Comparison of ENCODE assay signal across 1 cellular context in the genomic region with DNA sequence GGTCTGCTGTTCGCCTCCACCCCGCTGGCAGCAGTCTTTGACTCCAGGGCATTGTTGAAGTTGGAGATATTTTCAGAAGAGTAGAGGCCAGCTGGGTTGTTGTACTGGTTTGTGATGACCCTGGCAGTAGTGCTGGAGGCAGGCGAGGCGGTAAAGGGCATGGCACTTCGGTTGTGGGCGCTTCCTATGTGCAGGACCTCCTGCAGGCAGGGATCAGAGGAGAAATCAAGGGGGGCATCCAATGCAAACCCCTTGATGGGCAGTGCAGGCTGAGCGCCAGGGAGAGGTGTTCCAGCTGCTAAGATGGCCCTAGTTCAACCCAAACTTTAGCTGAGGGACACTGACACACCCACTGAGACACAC.
TF ChIP-seq lines count a peak whose summit lies in the region.

No MANE protein-coding gene starts in this region.

TF ChIP-seq in GM23338, 12 proteins besides CTCF, POLR2A, EP300 and RAD21 (continued from another document):
- TF ChIP-seq, protein P1, sequence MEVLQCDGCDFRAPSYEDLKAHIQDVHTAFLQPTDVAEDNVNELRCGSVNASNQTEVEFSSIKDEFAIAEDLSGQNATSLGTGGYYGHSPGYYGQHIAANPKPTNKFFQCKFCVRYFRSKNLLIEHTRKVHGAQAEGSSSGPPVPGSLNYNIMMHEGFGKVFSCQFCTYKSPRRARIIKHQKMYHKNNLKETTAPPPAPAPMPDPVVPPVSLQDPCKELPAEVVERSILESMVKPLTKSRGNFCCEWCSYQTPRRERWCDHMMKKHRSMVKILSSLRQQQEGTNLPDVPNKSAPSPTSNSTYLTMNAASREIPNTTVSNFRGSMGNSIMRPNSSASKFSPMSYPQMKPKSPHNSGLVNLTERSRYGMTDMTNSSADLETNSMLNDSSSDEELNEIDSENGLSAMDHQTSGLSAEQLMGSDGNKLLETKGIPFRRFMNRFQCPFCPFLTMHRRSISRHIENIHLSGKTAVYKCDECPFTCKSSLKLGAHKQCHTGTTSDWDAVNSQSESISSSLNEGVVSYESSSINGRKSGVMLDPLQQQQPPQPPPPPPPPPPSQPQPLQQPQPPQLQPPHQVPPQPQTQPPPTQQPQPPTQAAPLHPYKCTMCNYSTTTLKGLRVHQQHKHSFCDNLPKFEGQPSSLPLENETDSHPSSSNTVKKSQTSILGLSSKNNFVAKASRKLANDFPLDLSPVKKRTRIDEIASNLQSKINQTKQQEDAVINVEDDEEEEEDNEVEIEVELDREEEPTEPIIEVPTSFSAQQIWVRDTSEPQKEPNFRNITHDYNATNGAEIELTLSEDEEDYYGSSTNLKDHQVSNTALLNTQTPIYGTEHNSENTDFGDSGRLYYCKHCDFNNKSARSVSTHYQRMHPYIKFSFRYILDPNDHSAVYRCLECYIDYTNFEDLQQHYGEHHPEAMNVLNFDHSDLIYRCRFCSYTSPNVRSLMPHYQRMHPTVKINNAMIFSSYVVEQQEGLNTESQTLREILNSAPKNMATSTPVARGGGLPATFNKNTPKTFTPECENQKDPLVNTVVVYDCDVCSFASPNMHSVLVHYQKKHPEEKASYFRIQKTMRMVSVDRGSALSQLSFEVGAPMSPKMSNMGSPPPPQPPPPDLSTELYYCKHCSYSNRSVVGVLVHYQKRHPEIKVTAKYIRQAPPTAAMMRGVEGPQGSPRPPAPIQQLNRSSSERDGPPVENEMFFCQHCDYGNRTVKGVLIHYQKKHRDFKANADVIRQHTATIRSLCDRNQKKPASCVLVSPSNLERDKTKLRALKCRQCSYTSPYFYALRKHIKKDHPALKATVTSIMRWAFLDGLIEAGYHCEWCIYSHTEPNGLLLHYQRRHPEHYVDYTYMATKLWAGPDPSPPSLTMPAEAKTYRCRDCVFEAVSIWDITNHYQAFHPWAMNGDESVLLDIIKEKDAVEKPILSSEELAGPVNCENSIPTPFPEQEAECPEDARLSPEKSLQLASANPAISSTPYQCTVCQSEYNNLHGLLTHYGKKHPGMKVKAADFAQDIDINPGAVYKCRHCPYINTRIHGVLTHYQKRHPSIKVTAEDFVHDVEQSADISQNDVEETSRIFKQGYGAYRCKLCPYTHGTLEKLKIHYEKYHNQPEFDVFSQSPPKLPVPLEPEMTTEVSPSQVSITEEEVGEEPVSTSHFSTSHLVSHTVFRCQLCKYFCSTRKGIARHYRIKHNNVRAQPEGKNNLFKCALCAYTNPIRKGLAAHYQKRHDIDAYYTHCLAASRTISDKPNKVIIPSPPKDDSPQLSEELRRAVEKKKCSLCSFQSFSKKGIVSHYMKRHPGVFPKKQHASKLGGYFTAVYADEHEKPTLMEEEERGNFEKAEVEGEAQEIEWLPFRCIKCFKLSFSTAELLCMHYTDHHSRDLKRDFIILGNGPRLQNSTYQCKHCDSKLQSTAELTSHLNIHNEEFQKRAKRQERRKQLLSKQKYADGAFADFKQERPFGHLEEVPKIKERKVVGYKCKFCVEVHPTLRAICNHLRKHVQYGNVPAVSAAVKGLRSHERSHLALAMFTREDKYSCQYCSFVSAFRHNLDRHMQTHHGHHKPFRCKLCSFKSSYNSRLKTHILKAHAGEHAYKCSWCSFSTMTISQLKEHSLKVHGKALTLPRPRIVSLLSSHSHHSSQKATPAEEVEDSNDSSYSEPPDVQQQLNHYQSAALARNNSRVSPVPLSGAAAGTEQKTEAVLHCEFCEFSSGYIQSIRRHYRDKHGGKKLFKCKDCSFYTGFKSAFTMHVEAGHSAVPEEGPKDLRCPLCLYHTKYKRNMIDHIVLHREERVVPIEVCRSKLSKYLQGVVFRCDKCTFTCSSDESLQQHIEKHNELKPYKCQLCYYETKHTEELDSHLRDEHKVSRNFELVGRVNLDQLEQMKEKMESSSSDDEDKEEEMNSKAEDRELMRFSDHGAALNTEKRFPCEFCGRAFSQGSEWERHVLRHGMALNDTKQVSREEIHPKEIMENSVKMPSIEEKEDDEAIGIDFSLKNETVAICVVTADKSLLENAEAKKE (CRISPR knock-in tag; IDR thresholded peaks at IDR 0.05), result no peak
- TF ChIP-seq EZH2 (IDR thresholded peaks at IDR 0.05; ENCODE audit: low read depth, unreplicated experiment), result no peak
- TF ChIP-seq, protein P2, sequence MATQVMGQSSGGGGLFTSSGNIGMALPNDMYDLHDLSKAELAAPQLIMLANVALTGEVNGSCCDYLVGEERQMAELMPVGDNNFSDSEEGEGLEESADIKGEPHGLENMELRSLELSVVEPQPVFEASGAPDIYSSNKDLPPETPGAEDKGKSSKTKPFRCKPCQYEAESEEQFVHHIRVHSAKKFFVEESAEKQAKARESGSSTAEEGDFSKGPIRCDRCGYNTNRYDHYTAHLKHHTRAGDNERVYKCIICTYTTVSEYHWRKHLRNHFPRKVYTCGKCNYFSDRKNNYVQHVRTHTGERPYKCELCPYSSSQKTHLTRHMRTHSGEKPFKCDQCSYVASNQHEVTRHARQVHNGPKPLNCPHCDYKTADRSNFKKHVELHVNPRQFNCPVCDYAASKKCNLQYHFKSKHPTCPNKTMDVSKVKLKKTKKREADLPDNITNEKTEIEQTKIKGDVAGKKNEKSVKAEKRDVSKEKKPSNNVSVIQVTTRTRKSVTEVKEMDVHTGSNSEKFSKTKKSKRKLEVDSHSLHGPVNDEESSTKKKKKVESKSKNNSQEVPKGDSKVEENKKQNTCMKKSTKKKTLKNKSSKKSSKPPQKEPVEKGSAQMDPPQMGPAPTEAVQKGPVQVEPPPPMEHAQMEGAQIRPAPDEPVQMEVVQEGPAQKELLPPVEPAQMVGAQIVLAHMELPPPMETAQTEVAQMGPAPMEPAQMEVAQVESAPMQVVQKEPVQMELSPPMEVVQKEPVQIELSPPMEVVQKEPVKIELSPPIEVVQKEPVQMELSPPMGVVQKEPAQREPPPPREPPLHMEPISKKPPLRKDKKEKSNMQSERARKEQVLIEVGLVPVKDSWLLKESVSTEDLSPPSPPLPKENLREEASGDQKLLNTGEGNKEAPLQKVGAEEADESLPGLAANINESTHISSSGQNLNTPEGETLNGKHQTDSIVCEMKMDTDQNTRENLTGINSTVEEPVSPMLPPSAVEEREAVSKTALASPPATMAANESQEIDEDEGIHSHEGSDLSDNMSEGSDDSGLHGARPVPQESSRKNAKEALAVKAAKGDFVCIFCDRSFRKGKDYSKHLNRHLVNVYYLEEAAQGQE (IDR thresholded peaks at IDR 0.05; ENCODE audit: unreplicated experiment), result no peak
- TF ChIP-seq ZNF114 (CRISPR knock-in tag; IDR thresholded peaks at IDR 0.05), result no peak
- no peak for TF ChIP-seq ZNF331 (CRISPR knock-in tag; IDR thresholded peaks at IDR 0.05; ENCODE audit: low read depth)
